In the genomic region with DNA sequence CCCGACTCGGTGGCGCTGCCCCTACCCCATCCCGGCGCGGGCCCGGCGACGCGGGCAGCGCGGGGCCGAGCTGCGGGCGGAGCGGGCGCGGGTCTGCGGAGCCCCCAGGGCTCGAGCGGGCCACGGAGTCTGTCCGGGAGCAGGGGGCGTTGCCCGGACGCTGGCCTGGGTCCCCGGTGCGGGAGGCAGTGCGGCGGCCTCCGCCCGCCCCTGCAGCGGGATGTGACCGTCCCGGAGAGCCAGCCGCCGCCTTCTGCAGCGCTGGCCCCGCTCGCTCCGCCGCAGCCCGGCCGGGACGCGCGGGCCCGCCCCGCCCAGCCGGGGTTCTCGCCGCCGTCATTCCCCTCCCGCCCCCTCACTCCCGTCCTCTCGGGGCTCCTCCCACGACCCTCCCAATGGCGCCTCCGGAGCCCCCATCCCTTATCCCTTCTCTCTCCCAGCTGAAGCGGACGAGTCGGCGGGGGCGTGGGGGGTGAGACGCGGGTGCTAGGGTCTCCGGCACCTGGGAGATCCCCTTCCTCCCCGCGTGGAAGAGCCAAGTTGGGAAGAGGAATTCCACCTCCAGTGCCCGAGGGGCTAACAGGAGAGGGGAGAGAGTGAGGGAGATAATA, we compare ENCODE assay signal across 7 cellular contexts. TPM values are rescaled to one million over a fixed set of nuclear protein-coding genes. Genes with fewer than 3 reads are reported as not detected.
DNase-seq lines count a peak whose midpoint lies in the region; TF ChIP-seq lines count a peak whose summit lies in the region.

A gene with protein sequence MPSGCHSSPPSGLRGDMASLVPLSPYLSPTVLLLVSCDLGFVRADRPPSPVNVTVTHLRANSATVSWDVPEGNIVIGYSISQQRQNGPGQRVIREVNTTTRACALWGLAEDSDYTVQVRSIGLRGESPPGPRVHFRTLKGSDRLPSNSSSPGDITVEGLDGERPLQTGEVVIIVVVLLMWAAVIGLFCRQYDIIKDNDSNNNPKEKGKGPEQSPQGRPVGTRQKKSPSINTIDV (minus strand): TSS at position 257 of the 611 bp plus-strand sequence. CDS start 521 bp downstream, outside the sequence.

- H3K27me3 Mint-ChIP-seq in endodermal cell (ENCODE audit: insufficient read depth), result peaks cover 50% of the 10 kb centered on the region

- H3K4me1 Mint-ChIP-seq in endodermal cell, result peaks cover 32% of the 10 kb centered on the region

- H3K9ac ChIP-seq in endodermal cell (ENCODE audit: extremely low read depth, low read length, poor library complexity, severe bottlenecking), result no peak within 1 kb of the TSS

- peaks cover 6% of the 10 kb centered on the region for H3K36me3 Mint-ChIP-seq in endodermal cell (ENCODE audit: low read depth)

- no peaks in the 10 kb centered on the region for H3K36me3 ChIP-seq in H7 (replicated peaks; ENCODE audit: control insufficient read depth, insufficient read depth, low read length)
- no peaks in the 10 kb centered on the region for H3K36me3 ChIP-seq in endodermal cell (ENCODE audit: control insufficient read depth, insufficient read depth, low read length)
- peaks cover 0 to 4% (median 0%) of the 10 kb centered on the region in 3 donors for H3K36me3 ChIP-seq in tibial artery

- peaks cover 44% of the 10 kb centered on the region for H3K27me3 ChIP-seq in H7 (ENCODE audit: control insufficient read depth, insufficient read depth, low read length)
- peaks cover 64% of the 10 kb centered on the region for H3K27me3 ChIP-seq in endodermal cell (ENCODE audit: control insufficient read depth, insufficient read depth, low read length, poor library complexity, severe bottlenecking)
- H3K27me3 ChIP-seq in tibial artery, result peaks cover 0 to 9% of the 10 kb centered on the region in 2 donors

- no peaks in the 10 kb centered on the region for H3K9me3 ChIP-seq in endodermal cell (ENCODE audit: control insufficient read depth, low read length)
- H3K9me3 ChIP-seq in tibial artery, result no peaks in the 10 kb centered on the region

- H3K9me3 Mint-ChIP-seq in endodermal cell, result no peaks in the 10 kb centered on the region

- intact Hi-C loops in tibial artery (cut with DNase I; ENCODE audit: low total_unique reads), result loop anchor here (10.0 kb wide), 1 partner anchor 90 kb away; a partner anchor contains a TSS

- 0% methylated on average over 6 to 69 of the region's 70 CpGs for WGBS in endodermal cell (ENCODE audit: insufficient coverage in 1 of 2, insufficient read length in 1 of 2), 2 experiments

- H3K4me3 Mint-ChIP-seq in endodermal cell, result peak within 1 kb of the TSS; percentile 72

- peak within 1 kb of the TSS; percentile 62 for H3K4me3 ChIP-seq in H7 (ENCODE audit: insufficient read depth, low read depth, low read length)
- H3K4me3 ChIP-seq in endodermal cell (ENCODE audit: low read length), result peak within 1 kb of the TSS; percentile 83
- peak within 1 kb of the TSS; percentile 66 to 77 for H3K4me3 ChIP-seq in tibial artery

- TF ChIP-seq CTCF in endodermal cell (conservative IDR thresholded peaks at IDR 0.05) (no peak), tibial artery (IDR thresholded peaks at IDR 0.05) (no peak)

- H3K4me1 ChIP-seq in endodermal cell (ENCODE audit: control insufficient read depth, insufficient read depth, low read length), result peaks cover 7% of the 10 kb centered on the region
- H3K4me1 ChIP-seq in tibial artery, result peaks cover 0 to 21% (median 7%) of the 10 kb centered on the region in 4 donors

- H3K27ac ChIP-seq in endodermal cell (ENCODE audit: low read depth, low read length), result no peak within 1 kb of the TSS
- peak within 1 kb of the TSS; percentile 76 to 80 for H3K27ac ChIP-seq in tibial artery

- no peak within 1 kb of the TSS for H3K27ac Mint-ChIP-seq in endodermal cell

- DNase-seq in H7 (peak; percentile 93), T-helper 9 cell (peak; percentile 13), endodermal cell (peak; percentile 82), mesenteric fat pad (ENCODE audit: low spot score) (no peak), tibial artery (no peak), RPMI8226 (no peak), GF-D8 (lab: John Stamatoyannopoulos, UW) (no peak)

RNA-seq across cellular contexts. Expression of the gene that starts here (rescaled TPM):
- 7.4 and 9.7 TPM in 2 replicates for total RNA-seq in H7 (2014; rRNA removed; shearing (Covaris generic))
- total RNA-seq in endodermal cell (10 to 100 TPM; 11.6 to 14.6 TPM), mesenteric fat pad (136 TPM)
- 21.0 TPM for polyA plus RNA-seq in endodermal cell (2013, experiment 1 of 2)
- 18.2 TPM for polyA plus RNA-seq in endodermal cell (2013, experiment 2 of 2)

Comparison
In these comparisons a context has a peak if more than half of its experiments do, and no peak if none do; other contexts are left out.
1. DNase-seq: peak in H7 (single experiment), T-helper 9 cell (single experiment) and endodermal cell (single experiment); none in mesenteric fat pad (single experiment), tibial artery (0 of 2), RPMI8226 (single experiment) and GF-D8 (single experiment).
2. Peak in every context shown above with its lines, with median percentiles within 50 percentile points of each other: H3K4me3 ChIP-seq.